ENCODE assay signal across 21 cellular contexts in the genomic region with DNA sequence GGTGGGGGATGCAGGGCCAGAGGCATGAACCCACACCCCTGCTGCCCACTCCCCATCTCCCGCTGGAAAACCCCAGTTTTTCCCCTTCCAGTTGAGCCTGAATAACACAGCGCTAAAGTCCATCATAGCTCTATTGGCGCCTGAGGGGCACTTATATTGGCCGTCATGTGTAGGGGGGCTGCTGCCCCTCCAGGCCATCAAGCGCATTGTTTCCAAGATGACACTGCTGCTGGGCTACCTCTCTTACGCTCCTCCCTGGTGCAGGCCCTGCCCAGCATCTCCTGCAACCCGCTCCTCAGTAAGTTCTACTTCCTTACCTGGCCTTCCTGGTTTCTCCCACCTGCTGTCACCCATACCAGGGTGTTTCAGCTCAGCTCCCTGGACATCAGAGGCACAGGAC.
"Had no signal": no experiment of that assay in that cellular context is flagged by ENCODE, and none has a peak within 500 bp of the region (broad histone marks: within the 10 kb centered on the region; RNA-seq: fewer than 3 reads in every experiment).

No MANE protein-coding gene starts in this region.

- H3K9me3 Mint-ChIP-seq: naive thymus-derived CD8-positive, alpha-beta T cell; nephron progenitor cell; type B pancreatic cell had no signal

- H3K27me3 Mint-ChIP-seq: naive thymus-derived CD8-positive, alpha-beta T cell; type B pancreatic cell had no signal

- ATAC-seq: left ventricle myocardium superior; lower lobe of right lung; naive thymus-derived CD8-positive, alpha-beta T cell; psoas muscle; right cardiac atrium; stimulated activated memory B cell treated with anti-CD40 and anti-IgM and Interleukin-4, amounts not matched to agents 10 μg/mL and 1 μg/mL and 100 μg/mL, for 72 hours; stimulated activated naive CD8-positive, alpha-beta T cell treated with anti-CD3 and anti-CD28 coated beads, Interleukin-15, Interleukin-2, amounts not matched to agents 100 U/mL and 50 U/mL, for 24 hours had no signal

- H3K9me3 ChIP-seq: lower lobe of right lung, neutrophil, psoas muscle, sigmoid colon, testis, tibial artery had no signal

- H3K36me3 ChIP-seq: lower lobe of right lung, neutrophil, sigmoid colon, tibial artery had no signal

- H3K36me3 Mint-ChIP-seq: naive thymus-derived CD8-positive, alpha-beta T cell; stimulated activated memory B cell treated with anti-CD40 and anti-IgM and Interleukin-4, amounts not matched to agents 10 μg/mL and 1 μg/mL and 100 μg/mL, for 72 hours; type B pancreatic cell had no signal

- DNase-seq: dermis blood vessel endothelial cell; effector memory CD4-positive, alpha-beta T cell; erythroblast; hypothalamus; left ventricle myocardium superior; lower lobe of right lung; naive thymus-derived CD8-positive, alpha-beta T cell; nephron progenitor cell; psoas muscle; sigmoid colon; stimulated activated CD4-positive, alpha-beta T cell treated with anti-CD3 and anti-CD28 coated beads, Interleukin-2, amount 100 ng/mL, for 24 hours; stimulated activated CD4-positive, alpha-beta T cell treated with anti-CD3 and anti-CD28 coated beads, Interleukin-4, amount 100 ng/mL, for 24 hours; stimulated activated naive CD8-positive, alpha-beta T cell treated with anti-CD3 and anti-CD28 coated beads, Interleukin-15, Interleukin-2, amounts not matched to agents 100 U/mL and 50 U/mL, for 24 hours; substantia nigra; testis; tibial artery had no signal

- H3K4me3 Mint-ChIP-seq: naive thymus-derived CD8-positive, alpha-beta T cell; nephron progenitor cell; stimulated activated memory B cell treated with anti-CD40 and anti-IgM and Interleukin-4, amounts not matched to agents 10 μg/mL and 1 μg/mL and 100 μg/mL, for 72 hours; type B pancreatic cell had no signal

- H3K4me1 Mint-ChIP-seq: stimulated activated memory B cell treated with anti-CD40 and anti-IgM and Interleukin-4, amounts not matched to agents 10 μg/mL and 1 μg/mL and 100 μg/mL, for 72 hours had no signal

- H3K4me3 ChIP-seq: coronary artery, lower lobe of right lung, psoas muscle, sigmoid colon, testis, tibial artery had no signal

- H3K4me1 ChIP-seq: lower lobe of right lung, psoas muscle, sigmoid colon, testis, tibial artery had no signal

- H3K27ac Mint-ChIP-seq: nephron progenitor cell; stimulated activated memory B cell treated with anti-CD40 and anti-IgM and Interleukin-4, amounts not matched to agents 10 μg/mL and 1 μg/mL and 100 μg/mL, for 72 hours; type B pancreatic cell had no signal

- H3K27ac ChIP-seq: coronary artery, lower lobe of right lung, neutrophil, psoas muscle, sigmoid colon, testis, tibial artery had no signal

- H3K27me3 ChIP-seq: neutrophil, sigmoid colon, testis, tibial artery had no signal
